9 cellular contexts compared by ENCODE assay signal in the genomic region with DNA sequence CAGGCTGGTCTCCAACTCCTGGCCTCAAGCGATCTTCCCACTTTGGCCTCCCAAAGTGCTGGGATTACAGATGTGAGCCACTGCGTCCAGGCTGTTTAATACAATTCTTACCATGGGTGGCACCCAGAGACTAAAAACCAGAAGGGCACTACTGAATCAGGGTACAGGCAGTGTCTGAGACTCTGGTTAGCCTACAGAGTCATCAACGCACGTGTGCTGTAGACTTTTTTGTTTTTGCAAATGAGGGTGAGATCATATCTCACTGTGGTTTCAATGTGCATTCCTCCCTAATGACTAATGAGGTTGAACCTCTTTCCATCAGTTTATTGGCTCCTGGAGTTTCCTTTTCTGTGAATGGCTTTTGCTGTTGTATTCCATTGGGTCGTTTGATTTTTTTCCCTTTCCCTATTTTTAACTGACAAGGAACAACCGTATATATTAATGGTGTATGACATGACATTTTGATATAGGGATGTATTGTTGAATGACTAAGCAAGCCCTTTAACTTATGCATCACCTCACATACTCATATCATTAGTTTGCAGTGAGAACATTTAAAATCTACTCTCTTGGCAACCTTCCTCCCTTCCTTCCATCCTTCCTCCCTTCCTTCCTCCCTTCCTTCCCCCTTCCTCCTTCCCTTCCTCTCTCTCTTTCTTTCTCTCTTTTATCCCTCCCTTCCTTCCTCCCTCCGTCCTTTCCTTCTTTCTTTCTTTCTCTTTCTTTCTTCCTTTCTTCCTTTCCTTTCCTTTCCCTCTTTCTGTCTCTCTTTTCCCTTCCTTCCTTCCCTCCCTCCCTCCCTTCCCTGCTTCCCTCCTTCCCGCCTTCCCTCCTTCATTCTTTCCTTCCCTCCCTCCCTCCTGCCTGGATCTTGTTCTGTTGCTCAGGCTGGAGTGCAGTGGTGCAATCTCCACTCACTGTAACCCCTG. TPM values are rescaled to one million over a fixed set of nuclear protein-coding genes. Genes with fewer than 3 reads are reported as not detected.
A peak's percentile ranks its signal among the peaks of the same experiment; 100 is the strongest.
DNase-seq lines count a peak whose midpoint lies in the region; ATAC-seq and TF ChIP-seq lines count a peak whose summit lies in the region.
"Had no signal": no experiment of that assay in that cellular context is flagged by ENCODE, and none has a peak within 500 bp of the region (broad histone marks: within the 10 kb centered on the region; RNA-seq: fewer than 3 reads in every experiment).

No MANE protein-coding gene starts in this region.

- peaks cover 0 to 2% of the 10 kb centered on the region in 2 donors for H3K27me3 ChIP-seq in mucosa of rectum (ENCODE audit: control insufficient read depth in 2 of 2, insufficient read depth in 2 of 2, low read length in 2 of 2)

- H3K9me3 ChIP-seq in mucosa of rectum (ENCODE audit: control insufficient read depth in 2 of 2, low read length in 2 of 2), result no peaks in the 10 kb centered on the region

- H3K9ac ChIP-seq in mucosa of rectum (ENCODE audit: low read depth in 1 of 2, low read length in 2 of 2), result no peak overlapping the region

- TF ChIP-seq CTCF in cardiac fibroblast (IDR thresholded peaks at IDR 0.05; ENCODE audit: low read depth, low read length), result no peak

- peaks cover 8 to 17% of the 10 kb centered on the region in 2 donors for H3K4me1 ChIP-seq in mucosa of rectum (ENCODE audit: control insufficient read depth in 2 of 2, insufficient read depth in 2 of 2, low read length in 2 of 2)

- no peaks in the 10 kb centered on the region for H3K36me3 ChIP-seq in mucosa of rectum (ENCODE audit: control insufficient read depth in 2 of 2, insufficient read depth in 2 of 2, low read length in 2 of 2)

- H3K4me3 ChIP-seq in cardiac fibroblast (replicated peaks in 1 of 2; ENCODE audit: low read depth in 2 of 2, low read length in 2 of 2), result no peak overlapping the region
- no peak overlapping the region for H3K4me3 ChIP-seq in mucosa of rectum (ENCODE audit: low read length in 2 of 2)

- peak; percentile 73 for ATAC-seq in HG02938 (IDR thresholded peaks at IDR 0.05; ENCODE audit: unreplicated experiment)

- peak overlapping the region; percentile 75 for H3K27ac ChIP-seq in mucosa of rectum (ENCODE audit: low read depth in 2 of 2, low read length in 2 of 2)

- DNase-seq in stimulated activated CD4-positive, alpha-beta T cell treated with anti-CD3 and anti-CD28 coated beads, Interleukin-1b, Interleukin-23, amount 100 ng/mL, for 24 hours (ENCODE audit: low read depth in 4 of 4, low spot score in 1 of 4), result peak in 3 of 4 experiments; percentile 7 to 19 (median 13)
- DNase-seq in stimulated activated CD4-positive, alpha-beta T cell treated with anti-CD3 and anti-CD28 coated beads, Interleukin-4, amount 100 ng/mL, for 4 hours, result no peak
- peak; percentile 17 for DNase-seq in OCI-M2 (lab: John Stamatoyannopoulos, UW; ENCODE audit: unreplicated experiment)
- DNase-seq in cardiac fibroblast (ENCODE audit: low read depth in 2 of 2), result peak; percentile 93 to 98
- DNase-seq in NCI-H1436 treated with DMSO at 0.1 percent for 48 hours (lab: John Stamatoyannopoulos, UW), result no peak
- no peak for DNase-seq in mesenteric fat pad (ENCODE audit: low spot score)
- DNase-seq: naive thymus-derived CD8-positive, alpha-beta T cell had no signal

RNA-seq across cellular contexts. Expression of a gene that starts 9.3 kb away (rescaled TPM):
- total RNA-seq in mesenteric fat pad, result not detected
- total RNA-seq: naive thymus-derived CD8-positive, alpha-beta T cell had no signal

RNA-seq across cellular contexts. Expression of a gene that starts 9.4 kb away (rescaled TPM):
- 1.7 TPM for total RNA-seq in mesenteric fat pad

RNA-seq across cellular contexts. Expression of a gene that starts 20.9 kb away (rescaled TPM):
- 0.71 TPM for total RNA-seq in mesenteric fat pad

Comparison
In these comparisons a context has a peak if more than half of its experiments do, and no peak if none do; other contexts are left out.
1. DNase-seq: peak in stimulated activated CD4-positive, alpha-beta T cell treated with anti-CD3 and anti-CD28 coated beads, Interleukin-1b, Interleukin-23, amount 100 ng/mL, for 24 hours (3 of 4), OCI-M2 (single experiment) and cardiac fibroblast (2 of 2); none in stimulated activated CD4-positive, alpha-beta T cell treated with anti-CD3 and anti-CD28 coated beads, Interleukin-4, amount 100 ng/mL, for 4 hours (0 of 2), NCI-H1436 treated with DMSO at 0.1 percent for 48 hours (single experiment) and mesenteric fat pad (single experiment).